Comparison of ENCODE assay signal across 1 cellular context in the genomic region with DNA sequence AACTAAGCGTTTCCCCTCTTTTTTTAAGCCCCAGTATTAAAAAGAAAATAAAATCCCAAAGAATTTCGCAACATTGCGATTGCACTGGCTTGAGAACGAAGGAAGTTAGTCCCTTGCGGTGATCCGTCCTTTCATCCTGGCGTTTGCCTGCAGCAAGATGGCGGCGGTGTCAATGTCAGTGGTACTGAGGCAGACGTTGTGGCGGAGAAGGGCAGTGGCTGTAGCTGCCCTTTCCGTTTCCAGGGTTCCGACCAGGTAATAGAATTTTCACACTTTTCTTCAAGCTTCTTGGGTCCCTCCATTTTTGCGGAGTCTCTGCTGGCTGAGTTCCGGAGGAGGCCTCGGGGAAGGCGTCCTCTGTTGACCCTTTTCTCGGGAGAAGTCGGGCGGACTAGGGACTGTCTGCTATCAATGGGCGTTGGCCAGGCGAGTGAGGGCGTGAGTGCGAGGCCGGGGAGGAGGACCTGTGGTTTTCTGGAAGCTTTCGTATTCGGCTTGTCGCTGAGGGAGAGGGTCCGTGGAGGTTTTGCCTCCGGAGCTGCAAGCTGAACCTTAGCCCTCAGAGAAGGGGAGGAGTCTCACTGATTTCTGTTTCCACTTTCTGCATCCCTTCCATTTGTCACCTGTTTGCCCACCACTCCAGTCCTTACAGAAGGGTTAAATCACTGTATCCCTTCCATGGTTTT.
TF ChIP-seq lines count a peak whose summit lies in the region.

NDUFS4 (plus strand) TSS at position 134 of the 686 bp plus-strand sequence; CDS start at position 158, 24 bp downstream.

TF ChIP-seq in HEK293, 187 proteins besides CTCF, POLR2A, EP300 and RAD21 (continued from another document and continues in another):
- no peak for TF ChIP-seq ZBTB6 (tag by site-specific recombination; IDR thresholded peaks at IDR 0.05)
- no peak for TF ChIP-seq ZNF223 (tag by site-specific recombination; IDR thresholded peaks at IDR 0.05)
- no peak for TF ChIP-seq ZNF391 (tag by site-specific recombination; IDR thresholded peaks at IDR 0.05; ENCODE audit: borderline replicate concordance, low read depth)
- peak; percentile 92 for TF ChIP-seq YY1 (tag by site-specific recombination; IDR thresholded peaks at IDR 0.05)
- TF ChIP-seq ZNF394 (tag by site-specific recombination; IDR thresholded peaks at IDR 0.05; ENCODE audit: borderline replicate concordance) = no peak
- TF ChIP-seq, protein P1, sequence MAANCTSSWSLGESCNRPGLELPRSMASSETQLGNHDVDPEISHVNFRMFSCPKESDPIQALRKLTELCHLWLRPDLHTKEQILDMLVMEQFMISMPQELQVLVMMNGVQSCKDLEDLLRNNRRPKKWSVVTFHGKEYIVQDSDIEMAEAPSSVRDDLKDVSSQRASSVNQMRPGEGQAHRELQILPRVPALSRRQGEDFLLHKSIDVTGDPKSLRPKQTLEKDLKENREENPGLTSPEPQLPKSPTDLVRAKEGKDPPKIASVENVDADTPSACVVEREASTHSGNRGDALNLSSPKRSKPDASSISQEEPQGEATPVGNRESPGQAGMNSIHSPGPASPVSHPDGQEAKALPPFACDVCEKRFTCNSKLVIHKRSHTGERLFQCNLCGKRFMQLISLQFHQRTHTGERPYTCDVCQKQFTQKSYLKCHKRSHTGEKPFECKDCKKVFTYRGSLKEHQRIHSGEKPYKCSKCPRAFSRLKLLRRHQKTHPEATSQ (tag by site-specific recombination; IDR thresholded peaks at IDR 0.05) = no peak
- no peak for TF ChIP-seq ZNF239 (tag by site-specific recombination; IDR thresholded peaks at IDR 0.05)
- TF ChIP-seq ZNF112 (tag by site-specific recombination; IDR thresholded peaks at IDR 0.05) = no peak
- TF ChIP-seq ZNF571 (tag by site-specific recombination; IDR thresholded peaks at IDR 0.05) = no peak
- no peak for TF ChIP-seq ZBTB1 (tag by site-specific recombination; IDR thresholded peaks at IDR 0.05)
- no peak for TF ChIP-seq ZNF157 (tag by site-specific recombination; IDR thresholded peaks at IDR 0.05)
- no peak for TF ChIP-seq OSR2 (tag by site-specific recombination; IDR thresholded peaks at IDR 0.05)
- TF ChIP-seq GLIS2 (tag by site-specific recombination; IDR thresholded peaks at IDR 0.05) = no peak
- peak; percentile 40 for TF ChIP-seq ZNF561 (tag by site-specific recombination; IDR thresholded peaks at IDR 0.05; ENCODE audit: borderline replicate concordance)
- TF ChIP-seq, protein P2, sequence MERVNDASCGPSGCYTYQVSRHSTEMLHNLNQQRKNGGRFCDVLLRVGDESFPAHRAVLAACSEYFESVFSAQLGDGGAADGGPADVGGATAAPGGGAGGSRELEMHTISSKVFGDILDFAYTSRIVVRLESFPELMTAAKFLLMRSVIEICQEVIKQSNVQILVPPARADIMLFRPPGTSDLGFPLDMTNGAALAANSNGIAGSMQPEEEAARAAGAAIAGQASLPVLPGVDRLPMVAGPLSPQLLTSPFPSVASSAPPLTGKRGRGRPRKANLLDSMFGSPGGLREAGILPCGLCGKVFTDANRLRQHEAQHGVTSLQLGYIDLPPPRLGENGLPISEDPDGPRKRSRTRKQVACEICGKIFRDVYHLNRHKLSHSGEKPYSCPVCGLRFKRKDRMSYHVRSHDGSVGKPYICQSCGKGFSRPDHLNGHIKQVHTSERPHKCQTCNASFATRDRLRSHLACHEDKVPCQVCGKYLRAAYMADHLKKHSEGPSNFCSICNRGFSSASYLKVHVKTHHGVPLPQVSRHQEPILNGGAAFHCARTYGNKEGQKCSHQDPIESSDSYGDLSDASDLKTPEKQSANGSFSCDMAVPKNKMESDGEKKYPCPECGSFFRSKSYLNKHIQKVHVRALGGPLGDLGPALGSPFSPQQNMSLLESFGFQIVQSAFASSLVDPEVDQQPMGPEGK (tag by site-specific recombination; IDR thresholded peaks at IDR 0.05) = no peak
- TF ChIP-seq ZFP3 (tag by site-specific recombination; IDR thresholded peaks at IDR 0.05; ENCODE audit: low read depth) = no peak
- TF ChIP-seq ZNF350 (tag by site-specific recombination; IDR thresholded peaks at IDR 0.05) = no peak
- no peak for TF ChIP-seq BCL11A (tag by site-specific recombination; IDR thresholded peaks at IDR 0.05; ENCODE audit: low read depth)
- TF ChIP-seq ZNF426 (tag by site-specific recombination; IDR thresholded peaks at IDR 0.05) = no peak
- TF ChIP-seq ZNF624 (tag by site-specific recombination; IDR thresholded peaks at IDR 0.05) = no peak
- TF ChIP-seq, protein P3, sequence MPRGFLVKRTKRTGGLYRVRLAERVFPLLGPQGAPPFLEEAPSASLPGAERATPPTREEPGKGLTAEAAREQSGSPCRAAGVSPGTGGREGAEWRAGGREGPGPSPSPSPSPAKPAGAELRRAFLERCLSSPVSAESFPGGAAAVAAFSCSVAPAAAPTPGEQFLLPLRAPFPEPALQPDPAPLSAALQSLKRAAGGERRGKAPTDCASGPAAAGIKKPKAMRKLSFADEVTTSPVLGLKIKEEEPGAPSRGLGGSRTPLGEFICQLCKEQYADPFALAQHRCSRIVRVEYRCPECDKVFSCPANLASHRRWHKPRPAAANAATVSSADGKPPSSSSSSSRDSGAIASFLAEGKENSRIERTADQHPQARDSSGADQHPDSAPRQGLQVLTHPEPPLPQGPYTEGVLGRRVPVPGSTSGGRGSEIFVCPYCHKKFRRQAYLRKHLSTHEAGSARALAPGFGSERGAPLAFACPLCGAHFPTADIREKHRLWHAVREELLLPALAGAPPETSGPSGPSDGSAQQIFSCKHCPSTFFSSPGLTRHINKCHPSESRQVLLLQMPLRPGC (tag by site-specific recombination; IDR thresholded peaks at IDR 0.05) = no peak
- TF ChIP-seq ZFHX2 (tag by site-specific recombination; conservative IDR thresholded peaks at IDR 0.05) = peak; percentile 36
- TF ChIP-seq ZNF510 (tag by site-specific recombination; IDR thresholded peaks at IDR 0.05; ENCODE audit: insufficient replicate concordance) = no peak
- peak; percentile 49; the same call in 1 of the 2 replicates for TF ChIP-seq ZNF76 (tag by site-specific recombination; IDR thresholded peaks at IDR 0.05; ENCODE audit: borderline replicate concordance, low read depth)
- TF ChIP-seq ZBTB7A (tag by site-specific recombination; IDR thresholded peaks at IDR 0.05; ENCODE audit: low read depth) = no peak
- peak; percentile 31; the same call in 1 of the 2 replicates for TF ChIP-seq ZNF629 (tag by site-specific recombination; IDR thresholded peaks at IDR 0.05)
- TF ChIP-seq, protein P4, sequence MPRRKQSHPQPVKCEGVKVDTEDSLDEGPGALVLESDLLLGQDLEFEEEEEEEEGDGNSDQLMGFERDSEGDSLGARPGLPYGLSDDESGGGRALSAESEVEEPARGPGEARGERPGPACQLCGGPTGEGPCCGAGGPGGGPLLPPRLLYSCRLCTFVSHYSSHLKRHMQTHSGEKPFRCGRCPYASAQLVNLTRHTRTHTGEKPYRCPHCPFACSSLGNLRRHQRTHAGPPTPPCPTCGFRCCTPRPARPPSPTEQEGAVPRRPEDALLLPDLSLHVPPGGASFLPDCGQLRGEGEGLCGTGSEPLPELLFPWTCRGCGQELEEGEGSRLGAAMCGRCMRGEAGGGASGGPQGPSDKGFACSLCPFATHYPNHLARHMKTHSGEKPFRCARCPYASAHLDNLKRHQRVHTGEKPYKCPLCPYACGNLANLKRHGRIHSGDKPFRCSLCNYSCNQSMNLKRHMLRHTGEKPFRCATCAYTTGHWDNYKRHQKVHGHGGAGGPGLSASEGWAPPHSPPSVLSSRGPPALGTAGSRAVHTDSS (tag by site-specific recombination; IDR thresholded peaks at IDR 0.05) = no peak
- no peak for TF ChIP-seq ZNF776 (tag by site-specific recombination; IDR thresholded peaks at IDR 0.05; ENCODE audit: borderline replicate concordance)
- no peak for TF ChIP-seq ZNF792 (tag by site-specific recombination; IDR thresholded peaks at IDR 0.05)
- TF ChIP-seq FEZF1 (tag by site-specific recombination; IDR thresholded peaks at IDR 0.05) = no peak
- TF ChIP-seq ZNF114 (tag by site-specific recombination; IDR thresholded peaks at IDR 0.05) = no peak
- TF ChIP-seq REPIN1 (tag by site-specific recombination; IDR thresholded peaks at IDR 0.05; ENCODE audit: low read depth) = no peak
- TF ChIP-seq ZNF654 (tag by site-specific recombination; IDR thresholded peaks at IDR 0.05; ENCODE audit: low read depth) = no peak
- TF ChIP-seq ZBTB20 (tag by site-specific recombination; IDR thresholded peaks at IDR 0.05) = peak; percentile 75; the same call in 1 of the 2 replicates
- no peak for TF ChIP-seq ZNF354C (tag by site-specific recombination; IDR thresholded peaks at IDR 0.05; ENCODE audit: borderline replicate concordance, low read depth)
- no peak for TF ChIP-seq ZNF280C (tag by site-specific recombination; IDR thresholded peaks at IDR 0.05)
- TF ChIP-seq ZNF2 (tag by site-specific recombination; IDR thresholded peaks at IDR 0.05) = peak; percentile 90; the same call in 1 of the 2 replicates
- no peak for TF ChIP-seq ZNF37A (tag by site-specific recombination; IDR thresholded peaks at IDR 0.05)
- no peak for TF ChIP-seq TCF7L2 (IDR thresholded peaks at IDR 0.05; ENCODE audit: borderline replicate concordance, low read depth, low read length)
- TF ChIP-seq, protein P5, sequence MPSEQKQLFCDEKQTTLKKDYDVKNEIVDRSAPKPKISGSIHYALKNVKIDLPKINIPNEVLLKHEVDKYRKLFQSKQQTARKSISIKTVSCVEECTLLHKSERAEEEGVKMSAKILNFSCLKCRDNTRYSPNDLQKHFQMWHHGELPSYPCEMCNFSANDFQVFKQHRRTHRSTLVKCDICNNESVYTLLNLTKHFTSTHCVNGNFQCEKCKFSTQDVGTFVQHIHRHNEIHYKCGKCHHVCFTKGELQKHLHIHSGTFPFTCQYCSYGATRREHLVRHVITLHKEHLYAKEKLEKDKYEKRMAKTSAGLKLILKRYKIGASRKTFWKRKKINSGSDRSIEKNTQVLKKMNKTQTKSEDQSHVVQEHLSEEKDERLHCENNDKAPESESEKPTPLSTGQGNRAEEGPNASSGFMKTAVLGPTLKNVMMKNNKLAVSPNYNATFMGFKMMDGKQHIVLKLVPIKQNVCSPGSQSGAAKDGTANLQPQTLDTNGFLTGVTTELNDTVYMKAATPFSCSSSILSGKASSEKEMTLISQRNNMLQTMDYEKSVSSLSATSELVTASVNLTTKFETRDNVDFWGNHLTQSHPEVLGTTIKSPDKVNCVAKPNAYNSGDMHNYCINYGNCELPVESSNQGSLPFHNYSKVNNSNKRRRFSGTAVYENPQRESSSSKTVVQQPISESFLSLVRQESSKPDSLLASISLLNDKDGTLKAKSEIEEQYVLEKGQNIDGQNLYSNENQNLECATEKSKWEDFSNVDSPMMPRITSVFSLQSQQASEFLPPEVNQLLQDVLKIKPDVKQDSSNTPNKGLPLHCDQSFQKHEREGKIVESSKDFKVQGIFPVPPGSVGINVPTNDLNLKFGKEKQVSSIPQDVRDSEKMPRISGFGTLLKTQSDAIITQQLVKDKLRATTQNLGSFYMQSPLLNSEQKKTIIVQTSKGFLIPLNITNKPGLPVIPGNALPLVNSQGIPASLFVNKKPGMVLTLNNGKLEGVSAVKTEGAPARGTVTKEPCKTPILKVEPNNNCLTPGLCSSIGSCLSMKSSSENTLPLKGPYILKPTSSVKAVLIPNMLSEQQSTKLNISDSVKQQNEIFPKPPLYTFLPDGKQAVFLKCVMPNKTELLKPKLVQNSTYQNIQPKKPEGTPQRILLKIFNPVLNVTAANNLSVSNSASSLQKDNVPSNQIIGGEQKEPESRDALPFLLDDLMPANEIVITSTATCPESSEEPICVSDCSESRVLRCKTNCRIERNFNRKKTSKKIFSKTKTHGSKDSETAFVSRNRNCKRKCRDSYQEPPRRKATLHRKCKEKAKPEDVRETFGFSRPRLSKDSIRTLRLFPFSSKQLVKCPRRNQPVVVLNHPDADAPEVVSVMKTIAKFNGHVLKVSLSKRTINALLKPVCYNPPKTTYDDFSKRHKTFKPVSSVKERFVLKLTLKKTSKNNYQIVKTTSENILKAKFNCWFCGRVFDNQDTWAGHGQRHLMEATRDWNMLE (tag by site-specific recombination; conservative IDR thresholded peaks at IDR 0.05; ENCODE audit: low read depth) = peak; percentile 55
- TF ChIP-seq ZNF24 (tag by site-specific recombination; IDR thresholded peaks at IDR 0.05) = no peak
- peak; percentile 38; the same call in 1 of the 2 replicates for TF ChIP-seq EGR2 (tag by site-specific recombination; IDR thresholded peaks at IDR 0.05; ENCODE audit: low read depth)
- TF ChIP-seq, protein P6, sequence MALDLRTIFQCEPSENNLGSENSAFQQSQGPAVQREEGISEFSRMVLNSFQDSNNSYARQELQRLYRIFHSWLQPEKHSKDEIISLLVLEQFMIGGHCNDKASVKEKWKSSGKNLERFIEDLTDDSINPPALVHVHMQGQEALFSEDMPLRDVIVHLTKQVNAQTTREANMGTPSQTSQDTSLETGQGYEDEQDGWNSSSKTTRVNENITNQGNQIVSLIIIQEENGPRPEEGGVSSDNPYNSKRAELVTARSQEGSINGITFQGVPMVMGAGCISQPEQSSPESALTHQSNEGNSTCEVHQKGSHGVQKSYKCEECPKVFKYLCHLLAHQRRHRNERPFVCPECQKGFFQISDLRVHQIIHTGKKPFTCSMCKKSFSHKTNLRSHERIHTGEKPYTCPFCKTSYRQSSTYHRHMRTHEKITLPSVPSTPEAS (tag by site-specific recombination; IDR thresholded peaks at IDR 0.05) = 0 out of 2 replicates have a peak, but pooled peaks have one; percentile 47
